Comparison of ENCODE assay signal across 1 cellular context in genomic region chr17:75240394-75241142, GRCh38.
TF ChIP-seq lines count a peak whose summit lies in the region.

No MANE protein-coding gene starts in this region.

TF ChIP-seq in K562, 482 proteins besides CTCF, POLR2A, EP300 and RAD21 (continued from another document and continues in another):
- no peak for TF ChIP-seq ZNF57 (CRISPR knock-in tag; IDR thresholded peaks at IDR 0.05)
- TF ChIP-seq HINFP (tag; conservative IDR thresholded peaks at IDR 0.05; ENCODE audit: low read depth) = no peak
- TF ChIP-seq HEY1 (CRISPR knock-in tag; IDR thresholded peaks at IDR 0.05; ENCODE audit: borderline replicate concordance) = no peak
- TF ChIP-seq TAF9B (IDR thresholded peaks at IDR 0.05; ENCODE audit: partially characterized antibody) = no peak
- TF ChIP-seq MED1 (CRISPR knock-in tag; IDR thresholded peaks at IDR 0.05; ENCODE audit: borderline replicate concordance) = no peak
- TF ChIP-seq ZNF197 (CRISPR knock-in tag; IDR thresholded peaks at IDR 0.05; ENCODE audit: low read depth) = no peak
- no peak for TF ChIP-seq E2F4 (CRISPR knock-in tag; IDR thresholded peaks at IDR 0.05; ENCODE audit: low read depth)
- TF ChIP-seq LCOR (CRISPR knock-in tag; IDR thresholded peaks at IDR 0.05) = no peak
- TF ChIP-seq ZNF444 (CRISPR knock-in tag; IDR thresholded peaks at IDR 0.05) = no peak
- no peak for TF ChIP-seq HSF4 (CRISPR knock-in tag; IDR thresholded peaks at IDR 0.05; ENCODE audit: borderline replicate concordance)
- TF ChIP-seq NR3C1 (CRISPR knock-in tag; IDR thresholded peaks at IDR 0.05) = no peak
- no peak for TF ChIP-seq TRIM28 (IDR thresholded peaks at IDR 0.05)
- no peak for TF ChIP-seq CAMTA2 (CRISPR knock-in tag; conservative IDR thresholded peaks at IDR 0.05)
- TF ChIP-seq CREBBP (IDR thresholded peaks at IDR 0.05; ENCODE audit: low read depth, low read length) = no peak
- no peak for TF ChIP-seq BRF2 (IDR thresholded peaks at IDR 0.05; ENCODE audit: borderline replicate concordance, insufficient read depth, insufficient read length)
- no peak for TF ChIP-seq TCF15 (CRISPR knock-in tag; IDR thresholded peaks at IDR 0.05)
- TF ChIP-seq CHD4 (IDR thresholded peaks at IDR 0.05; ENCODE audit: insufficient read depth, insufficient replicate concordance, low read depth, low read length, poor library complexity, severe bottlenecking) = no peak
- no peak for TF ChIP-seq FOSL1 (tag; conservative IDR thresholded peaks at IDR 0.05)
- TF ChIP-seq ASH1L (IDR thresholded peaks at IDR 0.05; ENCODE audit: borderline replicate concordance, low read depth, partially characterized antibody) = no peak
- TF ChIP-seq CLOCK (CRISPR knock-in tag; IDR thresholded peaks at IDR 0.05; ENCODE audit: borderline replicate concordance) = no peak
- no peak for TF ChIP-seq SRSF7 (optimal IDR thresholded peaks at IDR 0.05; ENCODE audit: low read depth, low read length)
- no peak for TF ChIP-seq CBFB (CRISPR knock-in tag; IDR thresholded peaks at IDR 0.05)
- TF ChIP-seq SMAD3 (CRISPR knock-in tag; conservative IDR thresholded peaks at IDR 0.05) = no peak
- TF ChIP-seq ZNF644 (tag; IDR thresholded peaks at IDR 0.05; ENCODE audit: low read depth) = no peak
- TF ChIP-seq ZNF274 (IDR thresholded peaks at IDR 0.05; ENCODE audit: borderline replicate concordance, low read depth, low read length) = no peak
- TF ChIP-seq ZFP36 (IDR thresholded peaks at IDR 0.05; ENCODE audit: low read depth, low read length, partially characterized antibody) = no peak
- no peak for TF ChIP-seq RNF219 (CRISPR knock-in tag; IDR thresholded peaks at IDR 0.05)
- no peak for TF ChIP-seq BCOR (IDR thresholded peaks at IDR 0.05)
- TF ChIP-seq ZNF592 (IDR thresholded peaks at IDR 0.05) = peak; percentile 77
- peak; percentile 99 for TF ChIP-seq CTCFL (IDR thresholded peaks at IDR 0.05; ENCODE audit: borderline replicate concordance, insufficient read depth, low read depth, low read length, poor library complexity, severe bottlenecking)
- no peak for TF ChIP-seq ZBTB26 (CRISPR knock-in tag; IDR thresholded peaks at IDR 0.05)
- TF ChIP-seq ZNF165 (CRISPR knock-in tag; IDR thresholded peaks at IDR 0.05; ENCODE audit: borderline replicate concordance) = no peak
- TF ChIP-seq THAP7 (CRISPR knock-in tag; IDR thresholded peaks at IDR 0.05) = no peak
- no peak for TF ChIP-seq ELF2 (CRISPR knock-in tag; IDR thresholded peaks at IDR 0.05)
- TF ChIP-seq DNMT1 (IDR thresholded peaks at IDR 0.05) = no peak
- TF ChIP-seq E2F5 (CRISPR knock-in tag; IDR thresholded peaks at IDR 0.05) = no peak
- no peak for TF ChIP-seq SP2 (IDR thresholded peaks at IDR 0.05; ENCODE audit: extremely low read depth, low read depth, low read length, poor library complexity, severe bottlenecking)
- TF ChIP-seq ZNF316 (IDR thresholded peaks at IDR 0.05) = no peak
- no peak for TF ChIP-seq SIX5 (IDR thresholded peaks at IDR 0.05; ENCODE audit: borderline replicate concordance in 1 of 2, insufficient read depth in 1 of 2, low read depth in 1 of 2, low read length in 2 of 2)
- TF ChIP-seq EGR1 (conservative IDR thresholded peaks at IDR 0.05) = no peak
- TF ChIP-seq SOX6 (IDR thresholded peaks at IDR 0.05) = peak; percentile 29; the same call in 1 of the 2 replicates
